ENCODE assay signal across 15 cellular contexts in genomic region chr6:122432816-122433215, GRCh38. TPM values are rescaled to one million over a fixed set of nuclear protein-coding genes. Genes with fewer than 3 reads are reported as not detected.
DNase-seq lines count a peak whose midpoint lies in the region; ATAC-seq and TF ChIP-seq lines count a peak whose summit lies in the region.
"Had no signal": no experiment of that assay in that cellular context is flagged by ENCODE, and none has a peak within 500 bp of the region (broad histone marks: within the 10 kb centered on the region; RNA-seq: fewer than 3 reads in every experiment).

No MANE protein-coding gene starts in this region.

- no TSS peak for BruUV-seq in IMR-90 (replicated peaks; lab: Mats Ljungman, UMichigan)

- intact Hi-C loops in IMR-90 (cut with micrococcal nuclease) = no loop called here
- intact Hi-C loops in transverse colon (cut with DNase I; ENCODE audit: low total_unique reads) = no loop called here

- no peak for TF ChIP-seq RAD21 in IMR-90 (IDR thresholded peaks at IDR 0.05; ENCODE audit: low read length)

- H3K4me1 ChIP-seq in IMR-90 (ENCODE audit: control insufficient read depth, insufficient read depth, low read length) (0 out of 2 replicates have a peak, but pooled peaks cover 2% of the 10 kb centered on the region), transverse colon (no peaks in the 10 kb centered on the region)

- H3K23ac ChIP-seq in IMR-90 (ENCODE audit: low read depth, low read length) = no peak overlapping the region

- POLR2A ChIA-PET in IMR-90 (lab: Charles Lee; ENCODE audit: unreplicated experiment) = no interaction called here

- H3K9me1 ChIP-seq in IMR-90 (ENCODE audit: insufficient read depth, low read length) = no peaks in the 10 kb centered on the region

- in situ Hi-C loops in IMR-90 (cut with MboI; ENCODE audit: low sequenced_read_pairs) = no loop called here
- in situ Hi-C loops in transverse colon (cut with MboI; ENCODE audit: low pct_ligation_motif_present in 1 of 4, low pct_unique_long_range_greater_than_20kb in 1 of 4, low sequenced_read_pairs in 3 of 4) = no loop called here

- no peak overlapping the region for H2BK20ac ChIP-seq in IMR-90 (ENCODE audit: low read depth, low read length)

- no peak overlapping the region for H2BK5ac ChIP-seq in IMR-90 (ENCODE audit: low read depth, low read length, poor library complexity, severe bottlenecking)

- H4K8ac ChIP-seq in IMR-90 (ENCODE audit: low read depth in 2 of 2, low read length in 2 of 2) = no peak overlapping the region

- no peak overlapping the region for H3K14ac ChIP-seq in IMR-90 (replicated peaks; ENCODE audit: low read depth, low read length)

- no peak overlapping the region for H4K91ac ChIP-seq in IMR-90 (ENCODE audit: insufficient read depth, low read depth, low read length)

- TF ChIP-seq POLR2A in GM18505 (IDR thresholded peaks at IDR 0.05; ENCODE audit: borderline replicate concordance, extremely low read depth, insufficient read depth, insufficient read length) = no peak
- no peak for TF ChIP-seq POLR2A in IMR-90 (IDR thresholded peaks at IDR 0.05; ENCODE audit: low read depth, low read length)
- TF ChIP-seq POLR2A in transverse colon (IDR thresholded peaks at IDR 0.05) = no peak

- TF ChIP-seq CTCF in IMR-90 (conservative IDR thresholded peaks at IDR 0.05; ENCODE audit: low read depth, low read length) (no peak), transverse colon (IDR thresholded peaks at IDR 0.05) (no peak)

- H3K9ac ChIP-seq in IMR-90 (ENCODE audit: low read depth, low read length) = no peak overlapping the region

- H3K4me3 ChIP-seq in IMR-90 (ENCODE audit: insufficient read depth, low read depth, low read length) (no peak overlapping the region), transverse colon (no peak overlapping the region)
- H3K4me3 ChIP-seq: thoracic aorta had no signal

- no peak overlapping the region for H3K18ac ChIP-seq in IMR-90 (ENCODE audit: low read depth, low read length)

- no peak overlapping the region for H3K4ac ChIP-seq in IMR-90 (ENCODE audit: low read depth, low read length)

- no peak overlapping the region for H2AK9ac ChIP-seq in IMR-90 (replicated peaks; ENCODE audit: low read depth, low read length, poor library complexity)

- ATAC-seq in GM18505 (IDR thresholded peaks at IDR 0.05; ENCODE audit: unreplicated experiment) (peak; percentile 84), IMR-90 (ENCODE audit: low read depth) (peak; percentile 60), HG02571 (IDR thresholded peaks at IDR 0.05; ENCODE audit: unreplicated experiment) (no peak), HG02840 (IDR thresholded peaks at IDR 0.05; ENCODE audit: low FRiP score, unreplicated experiment) (no peak), HG03521 (IDR thresholded peaks at IDR 0.05; ENCODE audit: unreplicated experiment) (no peak)
- ATAC-seq: HCT116 had no signal

- H3K27me3 ChIP-seq in IMR-90 (ENCODE audit: control insufficient read depth, insufficient read depth, low read length) (no peaks in the 10 kb centered on the region), transverse colon (no peaks in the 10 kb centered on the region)

- DNase-seq in AG08395 (ENCODE audit: low spot score) (peak; percentile 3), HCEC 1CT (peak; percentile 26), IMR-90 (peak; percentile 50), transverse colon (no peak)
- DNase-seq: DMS53, hippocampal formation, KG1, NCI-H1417, posterior cingulate gyrus had no signal

- H3K36me3 ChIP-seq in IMR-90 (ENCODE audit: control insufficient read depth, insufficient read depth, low read length) (peaks cover 6% of the 10 kb centered on the region), transverse colon (peaks cover 0 to 24% (median 11%) of the 10 kb centered on the region in 4 donors)

- H4K5ac ChIP-seq in IMR-90 (ENCODE audit: low read depth, low read length) = no peak overlapping the region

- no peak overlapping the region for H2BK15ac ChIP-seq in IMR-90 (ENCODE audit: low read depth, low read length)

- no peak overlapping the region for H2AFZ ChIP-seq in IMR-90 (replicated peaks; ENCODE audit: low read length, poor library complexity)

- CTCF ChIA-PET in IMR-90 (lab: Yijun Ruan, JAX) = interaction anchor here (0.6 to 1.3 kb wide), 2 partner anchors 20 to 1019 kb away, joined by 3 to 4 read pairs; no protein-coding TSS in a partner anchor

- no peak overlapping the region for H3K56ac ChIP-seq in IMR-90 (ENCODE audit: extremely low read depth, insufficient read depth, low read length)

- H3K4me2 ChIP-seq in IMR-90 (ENCODE audit: low read depth, low read length) = no peak overlapping the region

- H4K20me1 ChIP-seq in IMR-90 (ENCODE audit: insufficient read depth, low read length) = no peaks in the 10 kb centered on the region

- no peak for TF ChIP-seq EP300 in transverse colon (IDR thresholded peaks at IDR 0.05; ENCODE audit: low read depth)

- peaks cover 5 to 8% of the 10 kb centered on the region in 2 experiments for H3K79me1 ChIP-seq in IMR-90 (ENCODE audit: low read depth in 1 of 2, low read length in 2 of 2)

- dilution Hi-C loops in IMR-90 (cut with HindIII; ENCODE audit: low sequenced_read_pairs, unreplicated experiment) = no loop called here

- H3K27ac ChIP-seq in IMR-90 (ENCODE audit: insufficient read depth, low read length) = no peak overlapping the region
- H3K27ac ChIP-seq in transverse colon = no peak overlapping the region
- H3K27ac ChIP-seq: thoracic aorta had no signal

- WGBS in IMR-90 (ENCODE audit: extremely low coverage in 2 of 2, insufficient read length in 1 of 2), 2 experiments = no CpG with 5 or more reads among the region's 3 CpGs
- WGBS in transverse colon (ENCODE audit: low coverage in 1 of 2), 2 donors = 68 to 70% methylated on average over 3 of the region's 3 CpGs

- H2AK5ac ChIP-seq in IMR-90 (ENCODE audit: low read depth, low read length) = no peak overlapping the region

- no peak overlapping the region for H2BK120ac ChIP-seq in IMR-90 (ENCODE audit: low read depth, low read length)

- H3K9me3 ChIP-seq in IMR-90 (ENCODE audit: control insufficient read depth, insufficient read depth, low read length) (no peaks in the 10 kb centered on the region), transverse colon (no peaks in the 10 kb centered on the region)
- H3K9me3 ChIP-seq: thoracic aorta had no signal

TF ChIP-seq in IMR-90, 13 proteins besides CTCF, POLR2A, EP300 and RAD21:
- TF ChIP-seq FOS (IDR thresholded peaks at IDR 0.05; ENCODE audit: low read depth, low read length) = no peak
- no peak for TF ChIP-seq MAZ (IDR thresholded peaks at IDR 0.05; ENCODE audit: borderline replicate concordance, low read depth, low read length)
- no peak for TF ChIP-seq ELK1 (IDR thresholded peaks at IDR 0.05; ENCODE audit: borderline replicate concordance, low read depth, low read length)
- no peak for TF ChIP-seq BHLHE40 (IDR thresholded peaks at IDR 0.05; ENCODE audit: low read depth, low read length)
- TF ChIP-seq CEBPB (IDR thresholded peaks at IDR 0.05; ENCODE audit: low read depth, low read length) = no peak
- TF ChIP-seq USF2 (IDR thresholded peaks at IDR 0.05; ENCODE audit: low read depth, low read length) = no peak
- TF ChIP-seq MXI1 (IDR thresholded peaks at IDR 0.05; ENCODE audit: borderline replicate concordance, low read depth, low read length) = no peak
- TF ChIP-seq NFE2L2 (IDR thresholded peaks at IDR 0.05; ENCODE audit: low read depth, low read length) = no peak
- TF ChIP-seq CHD1 (IDR thresholded peaks at IDR 0.05; ENCODE audit: low read depth, low read length) = no peak
- no peak for TF ChIP-seq SMC3 (IDR thresholded peaks at IDR 0.05; ENCODE audit: low read depth, low read length)
- TF ChIP-seq RFX5 (IDR thresholded peaks at IDR 0.05; ENCODE audit: low read depth, low read length) = no peak
- no peak for TF ChIP-seq RCOR1 (IDR thresholded peaks at IDR 0.05; ENCODE audit: insufficient replicate concordance, low read length)
- no peak for TF ChIP-seq MAFK (IDR thresholded peaks at IDR 0.05; ENCODE audit: low read depth, low read length)

RNA-seq across cellular contexts. Expression of gene HSF2, which starts 33.4 kb away (rescaled TPM):
- total RNA-seq in IMR-90 (2012; rRNA removed) (28.9 and 31.1 TPM in 2 replicates), transverse colon (10 to 100 TPM in 2 of 4 donors, 1 to 10 TPM in 2; 6.0 to 20.5 (median 9.9) TPM)
- polyA plus RNA-seq in IMR-90 (2012; rRNA removed) = 17.6 and 19.0 TPM in 2 replicates
- 4.1 and 10.5 TPM in 2 replicates for polyA plus RNA-seq in IMR-90 (2012; cell fraction: cytosol; rRNA removed)
- polyA plus RNA-seq in IMR-90 (2012; cell fraction: nucleus; rRNA removed; ENCODE audit: low replicate concordance) = 6.2 and 53.7 TPM in 2 replicates

RNA-seq across cellular contexts. Expression of gene SERINC1, which starts 38.8 kb away (rescaled TPM):
- 123 and 235 TPM in 2 replicates for total RNA-seq in IMR-90 (2012; rRNA removed)
- 55.3 and 79.8 TPM in 2 replicates for polyA plus RNA-seq in IMR-90 (2012; rRNA removed)
- polyA plus RNA-seq in IMR-90 (2012; cell fraction: cytosol; rRNA removed) = 13.8 and 14.5 TPM in 2 replicates
- 2.6 and 23.2 TPM in 2 replicates for polyA plus RNA-seq in IMR-90 (2012; cell fraction: nucleus; rRNA removed; ENCODE audit: low replicate concordance)
- total RNA-seq in transverse colon = 100 to 1,000 TPM in 2 of 4 donors, 10 to 100 TPM in 2; 32.6 to 138 (median 87.0) TPM

Comparison
In these comparisons a context has a peak if more than half of its experiments do, and no peak if none do; other contexts are left out.
1. ATAC-seq: peak in GM18505 (single experiment) and IMR-90 (single experiment); none in HG02571 (single experiment), HG02840 (single experiment) and HG03521 (single experiment).